15 cellular contexts compared by ENCODE assay signal in the genomic region with DNA sequence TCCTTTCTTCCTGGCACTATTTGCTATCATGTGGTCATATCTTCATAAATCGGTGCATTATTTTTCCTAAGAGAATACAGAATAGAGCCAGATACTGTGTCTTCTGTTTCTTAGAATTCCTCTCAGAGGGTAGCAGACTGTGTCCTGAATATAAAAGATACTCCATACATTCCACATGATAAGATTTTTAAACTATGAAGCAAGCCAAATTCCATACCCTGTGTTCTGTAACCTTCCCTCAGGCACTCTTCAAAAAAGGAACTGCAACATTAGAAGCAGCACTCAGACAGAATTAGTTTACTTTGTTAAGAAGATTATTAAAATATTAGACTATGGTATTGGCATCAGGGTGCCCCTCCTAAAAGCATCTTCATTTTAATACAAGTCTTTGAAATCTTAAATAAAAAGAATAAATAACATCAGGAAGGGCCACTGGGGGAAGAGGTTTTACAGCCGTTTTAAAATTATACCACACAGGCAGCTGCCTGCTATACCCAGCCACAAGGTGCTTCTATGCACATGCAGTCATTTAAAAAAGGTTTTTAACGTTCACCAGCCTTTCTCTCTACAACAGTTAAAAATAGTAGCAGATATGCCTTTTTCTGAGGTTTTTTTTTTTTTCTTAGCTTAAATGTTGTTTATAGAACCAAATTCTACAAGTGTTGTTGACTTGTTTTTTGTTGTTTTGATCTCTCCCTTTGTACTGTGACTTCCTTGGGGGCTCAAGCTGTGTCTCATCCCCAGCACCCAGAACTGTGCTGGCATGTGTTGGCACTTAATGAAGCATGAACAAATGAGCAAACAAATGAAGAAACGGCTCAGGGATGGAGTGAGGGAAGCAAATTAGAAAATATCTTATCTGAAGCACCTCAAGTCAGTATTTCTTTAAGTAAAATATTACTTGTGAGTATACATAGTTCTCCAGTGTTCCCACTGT. TPM values are rescaled to one million over a fixed set of nuclear protein-coding genes. Genes with fewer than 3 reads are reported as not detected.
DNase-seq lines count a peak whose midpoint lies in the region; ATAC-seq lines count a peak whose summit lies in the region.
"Had no signal": no experiment of that assay in that cellular context is flagged by ENCODE, and none has a peak within 500 bp of the region (broad histone marks: within the 10 kb centered on the region; RNA-seq: fewer than 3 reads in every experiment).

No MANE protein-coding gene starts in this region.

- no peak for ATAC-seq in activated T-helper 17 cell treated with anti-CD3 and anti-CD28 coated beads, Interleukin-2, amount 50 U/mL, for 72 hours (replicated peaks)
- ATAC-seq in natural killer cell treated with Interleukin-12 subunit alpha and Interleukin-12 subunit beta and Interleukin-15 and Interleukin-18, amount 100 ng/mL, for 72 hours, result no peak
- no peak for ATAC-seq in aorta (ENCODE audit: low FRiP score)
- no peak for ATAC-seq in HG02678 (IDR thresholded peaks at IDR 0.05; ENCODE audit: unreplicated experiment)
- ATAC-seq in GM21528 (IDR thresholded peaks at IDR 0.05; ENCODE audit: low FRiP score, unreplicated experiment), result no peak
- ATAC-seq: psoas muscle; stimulated activated naive CD8-positive, alpha-beta T cell treated with anti-CD3 and anti-CD28 coated beads, Interleukin-15, Interleukin-2, amounts not matched to agents 100 U/mL and 50 U/mL, for 24 hours had no signal

- H3K27ac Mint-ChIP-seq in CD4-positive, alpha-beta memory T cell, result peak overlapping the region; percentile 1 to 82 (median 31)
- H3K27ac Mint-ChIP-seq in activated T-helper 17 cell treated with anti-CD3 and anti-CD28 coated beads, Interleukin-2, amount 50 U/mL, for 72 hours, result no peak overlapping the region
- peak overlapping the region; percentile 1 to 33 for H3K27ac Mint-ChIP-seq in natural killer cell treated with Interleukin-12 subunit alpha and Interleukin-12 subunit beta and Interleukin-15 and Interleukin-18, amount 100 ng/mL, for 72 hours

- H3K36me3 ChIP-seq in CD4-positive, alpha-beta memory T cell (ENCODE audit: insufficient read depth, low read length), result no peaks in the 10 kb centered on the region
- H3K36me3 ChIP-seq in aorta (ENCODE audit: control insufficient read depth in 1 of 2, insufficient read depth in 2 of 2, low read length in 1 of 2), result no peaks in the 10 kb centered on the region
- H3K36me3 ChIP-seq: adrenal gland, SJSA1 had no signal

- no peaks in the 10 kb centered on the region for H3K27me3 Mint-ChIP-seq in CD4-positive, alpha-beta memory T cell
- H3K27me3 Mint-ChIP-seq in activated T-helper 17 cell treated with anti-CD3 and anti-CD28 coated beads, Interleukin-2, amount 50 U/mL, for 72 hours, result no peaks in the 10 kb centered on the region
- H3K27me3 Mint-ChIP-seq in natural killer cell treated with Interleukin-12 subunit alpha and Interleukin-12 subunit beta and Interleukin-15 and Interleukin-18, amount 100 ng/mL, for 72 hours, result no peaks in the 10 kb centered on the region

- CTCF ChIA-PET in CD4-positive, alpha-beta memory T cell (lab: Charles Lee; ENCODE audit: partially characterized antibody), result interaction anchor here (1.1 to 1.4 kb wide), 4 partner anchors 14 to 114 kb away, joined by 3 to 4 read pairs (median 3); a partner anchor contains a TSS

- H3K9me3 ChIP-seq in CD4-positive, alpha-beta memory T cell (ENCODE audit: control insufficient read depth in 1 of 2, low read length in 2 of 2), result no peaks in the 10 kb centered on the region
- H3K9me3 ChIP-seq in aorta (ENCODE audit: control insufficient read depth, low read length), result no peaks in the 10 kb centered on the region
- H3K9me3 ChIP-seq: adrenal gland, psoas muscle, SJSA1 had no signal

- intact Hi-C loops in CD4-positive, alpha-beta memory T cell (cut with micrococcal nuclease), result no loop called here
- intact Hi-C loops in aorta (cut with DNase I), result no loop called here

- H3K9me3 Mint-ChIP-seq in CD4-positive, alpha-beta memory T cell, result peaks cover 0 to 2% (median 0%) of the 10 kb centered on the region in 8 donors
- no peaks in the 10 kb centered on the region for H3K9me3 Mint-ChIP-seq in activated T-helper 17 cell treated with anti-CD3 and anti-CD28 coated beads, Interleukin-2, amount 50 U/mL, for 72 hours
- H3K9me3 Mint-ChIP-seq in natural killer cell treated with Interleukin-12 subunit alpha and Interleukin-12 subunit beta and Interleukin-15 and Interleukin-18, amount 100 ng/mL, for 72 hours, result no peaks in the 10 kb centered on the region

- no peak for DNase-seq in CD4-positive, alpha-beta memory T cell
- peak; percentile 88 for DNase-seq in NCI-H526 treated with DMSO at 0.1 percent for 48 hours (lab: John Stamatoyannopoulos, UW)
- no peak for DNase-seq in natural killer cell treated with Interleukin-12 subunit alpha and Interleukin-12 subunit beta and Interleukin-15 and Interleukin-18, amount 100 ng/mL, for 72 hours (ENCODE audit: low spot score)
- DNase-seq in aorta, result no peak
- no peak for DNase-seq in SW 1271 (lab: John Stamatoyannopoulos, UW)
- DNase-seq: adrenal gland; HCEC 1CT; NCI-H1436 treated with DMSO at 0.1 percent for 48 hours; NCI-H345; psoas muscle; stimulated activated naive CD8-positive, alpha-beta T cell treated with anti-CD3 and anti-CD28 coated beads, Interleukin-15, Interleukin-2, amounts not matched to agents 100 U/mL and 50 U/mL, for 24 hours had no signal

- peaks cover 8 to 20% of the 10 kb centered on the region in 2 donors for H3K36me3 Mint-ChIP-seq in CD4-positive, alpha-beta memory T cell
- no peaks in the 10 kb centered on the region for H3K36me3 Mint-ChIP-seq in activated T-helper 17 cell treated with anti-CD3 and anti-CD28 coated beads, Interleukin-2, amount 50 U/mL, for 72 hours (ENCODE audit: low read depth)
- H3K36me3 Mint-ChIP-seq in natural killer cell treated with Interleukin-12 subunit alpha and Interleukin-12 subunit beta and Interleukin-15 and Interleukin-18, amount 100 ng/mL, for 72 hours, result peaks cover 13% of the 10 kb centered on the region

- H3K4me1 ChIP-seq in CD4-positive, alpha-beta memory T cell (ENCODE audit: insufficient read depth, low read length), result peaks cover 54% of the 10 kb centered on the region
- no peaks in the 10 kb centered on the region for H3K4me1 ChIP-seq in aorta (ENCODE audit: control insufficient read depth in 1 of 2, insufficient read depth in 2 of 2, low read length in 2 of 2)
- H3K4me1 ChIP-seq: psoas muscle, SJSA1 had no signal

- H3K4me3 Mint-ChIP-seq in CD4-positive, alpha-beta memory T cell, result peak overlapping the region in 2 of 8 donors; percentile 20
- peak overlapping the region; percentile 26 for H3K4me3 Mint-ChIP-seq in activated T-helper 17 cell treated with anti-CD3 and anti-CD28 coated beads, Interleukin-2, amount 50 U/mL, for 72 hours
- no peak overlapping the region for H3K4me3 Mint-ChIP-seq in natural killer cell treated with Interleukin-12 subunit alpha and Interleukin-12 subunit beta and Interleukin-15 and Interleukin-18, amount 100 ng/mL, for 72 hours

- no peaks in the 10 kb centered on the region for H3K27me3 ChIP-seq in CD4-positive, alpha-beta memory T cell (ENCODE audit: insufficient read depth, low read length)
- H3K27me3 ChIP-seq in aorta (ENCODE audit: control insufficient read depth in 1 of 2, insufficient read depth in 2 of 2, low read length in 1 of 2), result no peaks in the 10 kb centered on the region
- H3K27me3 ChIP-seq: adrenal gland, SJSA1 had no signal

- POLR2A ChIA-PET in CD4-positive, alpha-beta memory T cell (lab: Charles Lee; ENCODE audit: partially characterized antibody), result interaction anchor here (1.0 to 1.4 kb wide), 3 partner anchors 12 to 84 kb away, joined by 3 to 4 read pairs (median 4); a partner anchor contains a TSS

- peaks cover 36 to 81% (median 58%) of the 10 kb centered on the region in 4 donors for H3K4me1 Mint-ChIP-seq in CD4-positive, alpha-beta memory T cell
- peaks cover 20% of the 10 kb centered on the region for H3K4me1 Mint-ChIP-seq in activated T-helper 17 cell treated with anti-CD3 and anti-CD28 coated beads, Interleukin-2, amount 50 U/mL, for 72 hours
- peaks cover 39 to 44% of the 10 kb centered on the region in 2 donors for H3K4me1 Mint-ChIP-seq in natural killer cell treated with Interleukin-12 subunit alpha and Interleukin-12 subunit beta and Interleukin-15 and Interleukin-18, amount 100 ng/mL, for 72 hours (ENCODE audit: low read depth in 2 of 2)

- 28 to 42% methylated on average over 4 of the region's 4 CpGs for WGBS in aorta, 2 donors

- no peak overlapping the region for H3K27ac ChIP-seq in CD4-positive, alpha-beta memory T cell (ENCODE audit: low read depth, low read length)
- H3K27ac ChIP-seq in aorta (ENCODE audit: low read depth in 1 of 2, low read length in 2 of 2), result no peak overlapping the region
- H3K27ac ChIP-seq: adrenal gland, psoas muscle, SJSA1 had no signal

- H3K4me3 ChIP-seq in CD4-positive, alpha-beta memory T cell (ENCODE audit: low read length in 2 of 2), result no peak overlapping the region
- no peak overlapping the region for H3K4me3 ChIP-seq in aorta (ENCODE audit: low read length in 2 of 2)
- H3K4me3 ChIP-seq: adrenal gland, psoas muscle, SJSA1 had no signal

RNA-seq across cellular contexts. Expression of a gene that starts 54.7 kb away (rescaled TPM):
- under 1 TPM; 0.22 to 0.70 TPM for total RNA-seq in CD4-positive, alpha-beta memory T cell
- not detected for polyA plus RNA-seq in CD4-positive, alpha-beta memory T cell
- total RNA-seq in activated T-helper 17 cell treated with anti-CD3 and anti-CD28 coated beads, Interleukin-2, amount 50 U/mL, for 72 hours, result not detected
- 1 to 10 TPM; 1.6 to 1.7 TPM for total RNA-seq in natural killer cell treated with Interleukin-12 subunit alpha and Interleukin-12 subunit beta and Interleukin-15 and Interleukin-18, amount 100 ng/mL, for 72 hours
- total RNA-seq in aorta, result 1 to 10 TPM; 1.1 to 1.9 TPM
- 1 to 10 TPM; 1.6 TPM for polyA plus RNA-seq in aorta
